Comparison of ENCODE assay signal across 13 cellular contexts in genomic region chr5:68033961-68034581, GRCh38.
DNase-seq lines count a peak whose midpoint lies in the region; ATAC-seq, FAIRE-seq and TF ChIP-seq lines count a peak whose summit lies in the region.
"Had no signal": no experiment of that assay in that cellular context is flagged by ENCODE, and none has a peak within 500 bp of the region (broad histone marks: within the 10 kb centered on the region; RNA-seq: fewer than 3 reads in every experiment).

No MANE protein-coding gene starts in this region.

- intact Hi-C loops in lower lobe of right lung (cut with DNase I) = no loop called here
- intact Hi-C loops in uterus (cut with DNase I; ENCODE audit: low total_unique reads) = no loop called here

- FAIRE-seq in RCC 7860 (lab: Jason Lieb, UNC) = no peak
- FAIRE-seq: A204.1, GM18507 had no signal

- TF ChIP-seq CTCF in epithelial cell of esophagus (IDR thresholded peaks at IDR 0.05; ENCODE audit: insufficient read depth, low read depth, low read length, missing control alignments) (no peak), lower lobe of right lung (IDR thresholded peaks at IDR 0.05) (no peak), uterus (IDR thresholded peaks at IDR 0.05) (no peak)

- H3K27ac ChIP-seq in lower lobe of right lung (no peak overlapping the region), uterus (no peak overlapping the region)
- H3K27ac ChIP-seq: parathyroid adenoma, WERI-Rb-1 had no signal

- H3K36me3 ChIP-seq in lower lobe of right lung = no peaks in the 10 kb centered on the region
- no peaks in the 10 kb centered on the region for H3K36me3 ChIP-seq in uterus
- H3K36me3 ChIP-seq: WERI-Rb-1 had no signal

- ATAC-seq in lower lobe of right lung = peak; percentile 63 to 74
- no peak for ATAC-seq in HG02973 (IDR thresholded peaks at IDR 0.05; ENCODE audit: unreplicated experiment)

- no peak overlapping the region for H3K4me3 ChIP-seq in epithelial cell of esophagus (ENCODE audit: low read length)
- no peak overlapping the region for H3K4me3 ChIP-seq in lower lobe of right lung
- H3K4me3 ChIP-seq in uterus = no peak overlapping the region

- H3K27me3 ChIP-seq in lower lobe of right lung (ENCODE audit: low read depth) = no peaks in the 10 kb centered on the region
- no peaks in the 10 kb centered on the region for H3K27me3 ChIP-seq in uterus

- DNase-seq in NCI-H2227 (lab: John Stamatoyannopoulos, UW; ENCODE audit: unreplicated experiment) (peak; percentile 4), NCI-H2227 treated with DMSO at 0.1 percent for 48 hours (lab: John Stamatoyannopoulos, UW) (no peak), epithelial cell of esophagus (ENCODE audit: low read depth) (peak; percentile 22), lower lobe of right lung (peak; percentile 54), uterus (peak; percentile 41 to 45), AML-193 (lab: John Stamatoyannopoulos, UW) (no peak), RCC 7860 (ENCODE audit: low spot score) (no peak)
- DNase-seq: stimulated activated CD4-positive, alpha-beta T cell treated with anti-CD3 and anti-CD28 coated beads, Interleukin-4, amount 100 ng/mL, for 1 hour; WERI-Rb-1 had no signal

- H3K4me1 ChIP-seq in lower lobe of right lung = peaks cover 20% of the 10 kb centered on the region
- no peaks in the 10 kb centered on the region for H3K4me1 ChIP-seq in uterus
- H3K4me1 ChIP-seq: parathyroid adenoma had no signal

- no peaks in the 10 kb centered on the region for H3K9me3 ChIP-seq in lower lobe of right lung
- H3K9me3 ChIP-seq in uterus = no peaks in the 10 kb centered on the region

- no peak for TF ChIP-seq POLR2A in uterus (IDR thresholded peaks at IDR 0.05)

Comparison
In these comparisons a context has a peak if more than half of its experiments do, and no peak if none do; other contexts are left out.
1. DNase-seq: peak in NCI-H2227 (single experiment), epithelial cell of esophagus (single experiment), lower lobe of right lung (single experiment) and uterus (2 of 2); none in NCI-H2227 treated with DMSO at 0.1 percent for 48 hours (single experiment), AML-193 (0 of 2) and RCC 7860 (single experiment).